20 cellular contexts compared by ENCODE assay signal in the genomic region with DNA sequence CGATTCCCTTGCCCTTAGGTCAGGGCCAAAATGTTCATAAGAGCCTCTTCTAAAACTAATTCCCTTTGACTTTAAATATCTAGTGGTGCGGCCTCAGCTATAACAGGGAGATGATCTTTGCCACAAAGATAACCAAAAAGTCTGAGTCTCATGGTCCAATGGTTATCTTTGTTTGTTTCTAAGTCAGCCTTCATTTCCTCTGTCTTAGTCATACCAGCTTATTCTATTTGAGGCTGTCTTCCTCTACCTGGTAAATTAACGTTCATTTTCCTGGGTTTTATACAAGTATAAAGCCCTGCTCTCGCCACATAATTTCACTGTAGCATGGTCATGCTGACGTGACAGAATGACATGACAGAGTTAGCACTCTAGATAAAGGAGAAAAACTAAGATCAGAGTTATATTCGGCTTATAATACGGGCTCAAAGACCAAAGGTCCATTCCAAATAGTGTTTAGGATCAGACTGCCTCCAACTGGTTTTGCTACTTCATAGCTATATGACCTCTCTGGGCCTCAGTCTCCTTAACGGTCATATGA. TPM values are rescaled to one million over a fixed set of nuclear protein-coding genes. Genes with fewer than 3 reads are reported as not detected.
A peak's percentile ranks its signal among the peaks of the same experiment; 100 is the strongest.
DNase-seq lines count a peak whose midpoint lies in the region; ATAC-seq and TF ChIP-seq lines count a peak whose summit lies in the region.
"Had no signal": no experiment of that assay in that cellular context is flagged by ENCODE, and none has a peak within 500 bp of the region (broad histone marks: within the 10 kb centered on the region; RNA-seq: fewer than 3 reads in every experiment).

No MANE protein-coding gene starts in this region.

- peaks cover 3% of the 10 kb centered on the region; the same call in 1 of the 2 replicates for H3K4me1 ChIP-seq in H9 (ENCODE audit: insufficient read depth, low read length)
- H3K4me1 ChIP-seq: esophagus muscularis mucosa, SJSA1, thyroid gland had no signal

- DNase-seq in neural crest cell (ENCODE audit: low read depth, low spot score), result no peak
- DNase-seq in activated CD8-positive, alpha-beta memory T cell treated with anti-CD3 and anti-CD28 coated beads, Interleukin-2, amount 50 U/mL, for 4 hours, result no peak
- DNase-seq in H9, result no peak
- DNase-seq in T-helper 2 cell treated with Interferon-gamma antibody and Interleukin-4, amounts not matched to agents 5 μg/mL and 100 μg/mL, for 36 hours (ENCODE audit: low spot score), result no peak
- DNase-seq: activated effector memory CD4-positive, alpha-beta T cell treated with Interleukin-2 at 50 U/mL for 16 hours; Calu3; natural killer cell; NCI-H2107; NCI-H524 treated with DMSO at 0.1 percent for 48 hours; thyroid gland had no signal

- no peak overlapping the region for H2AK5ac ChIP-seq in H9 (ENCODE audit: insufficient read length, low read length)

- no peak overlapping the region for H2AFZ ChIP-seq in H9 (ENCODE audit: low read length)
- H2AFZ ChIP-seq: GM23338 had no signal

- no peak overlapping the region for H3T11ph ChIP-seq in H9 (ENCODE audit: low read length)

- no peak overlapping the region for H2BK12ac ChIP-seq in H9 (ENCODE audit: insufficient read length, low read depth, low read length)

- no peaks in the 10 kb centered on the region for H3K79me2 ChIP-seq in H9 (ENCODE audit: insufficient read depth, low read length)

- no peaks in the 10 kb centered on the region for H3K79me1 ChIP-seq in H9 (ENCODE audit: insufficient read depth, low read depth, low read length, poor library complexity, severe bottlenecking)

- H3K9ac ChIP-seq in H9 (ENCODE audit: extremely low read depth, insufficient read length, low read length), result no peak overlapping the region

- H3K18ac ChIP-seq in H9 (ENCODE audit: insufficient read length, low read depth, low read length), result no peak overlapping the region

- H3K23ac ChIP-seq in H9 (ENCODE audit: insufficient read length, low read depth, low read length), result no peak overlapping the region

- no peak overlapping the region for H4K8ac ChIP-seq in H9 (replicated peaks; ENCODE audit: insufficient read length, low read depth, low read length)

- no peaks in the 10 kb centered on the region for H3K23me2 ChIP-seq in H9 (ENCODE audit: insufficient read length, low read depth, low read length, poor library complexity, severe bottlenecking)

- no peak overlapping the region for H3K14ac ChIP-seq in H9 (ENCODE audit: insufficient read depth, low read length)

- H3K27ac Mint-ChIP-seq in IgD-negative memory B cell (peak overlapping the region; percentile 15 to 87 (median 79)), neural crest cell (ENCODE audit: unreplicated experiment) (peak overlapping the region; percentile 3), H9 (no peak overlapping the region)
- no peak overlapping the region for H3K27ac Mint-ChIP-seq in T-helper 2 cell treated with Interferon-gamma antibody and Interleukin-4, amounts not matched to agents 5 μg/mL and 100 μg/mL, for 36 hours
- H3K27ac Mint-ChIP-seq: GM23338, natural killer cell, progenitor cell of endocrine pancreas had no signal

- no peak overlapping the region for H3K4me2 ChIP-seq in H9 (ENCODE audit: insufficient read depth, insufficient read length, low read length)
- H3K4me2 ChIP-seq: GM23338, smooth muscle cell had no signal

- ATAC-seq in GM18861 (IDR thresholded peaks at IDR 0.05; ENCODE audit: unreplicated experiment) (peak; percentile 70), HG02852 (IDR thresholded peaks at IDR 0.05; ENCODE audit: unreplicated experiment) (peak; percentile 75), GM21825 (IDR thresholded peaks at IDR 0.05; ENCODE audit: unreplicated experiment) (no peak)
- ATAC-seq: GM23338, natural killer cell had no signal

- H4K20me1 ChIP-seq in H9 (ENCODE audit: control insufficient read depth, insufficient read depth, insufficient read length), result no peaks in the 10 kb centered on the region

- H3K27me3 ChIP-seq in H9 (ENCODE audit: insufficient read depth, low read length), result no peaks in the 10 kb centered on the region
- H3K27me3 ChIP-seq: cardiac muscle cell, esophagus muscularis mucosa, SJSA1, thyroid gland had no signal

- H3K27ac ChIP-seq in H9 (ENCODE audit: insufficient read length, low read depth, low read length), result no peak overlapping the region
- H3K27ac ChIP-seq: cardiac muscle cell, esophagus muscularis mucosa, SJSA1, thyroid gland had no signal

- H4K91ac ChIP-seq in H9 (ENCODE audit: insufficient read length, low read depth, low read length), result no peak overlapping the region

- H3K4me3 Mint-ChIP-seq in IgD-negative memory B cell, result peak overlapping the region in 3 of 4 donors; percentile 6 to 61 (median 49)
- no peak overlapping the region for H3K4me3 Mint-ChIP-seq in neural crest cell
- H3K4me3 Mint-ChIP-seq in H9, result no peak overlapping the region
- no peak overlapping the region for H3K4me3 Mint-ChIP-seq in T-helper 2 cell treated with Interferon-gamma antibody and Interleukin-4, amounts not matched to agents 5 μg/mL and 100 μg/mL, for 36 hours
- H3K4me3 Mint-ChIP-seq: GM23338, natural killer cell had no signal

- peaks cover 9% of the 10 kb centered on the region for H3K36me3 Mint-ChIP-seq in IgD-negative memory B cell
- H3K36me3 Mint-ChIP-seq in neural crest cell (ENCODE audit: low read depth), result peaks cover 3% of the 10 kb centered on the region
- peaks cover 0 to 12% (median 1%) of the 10 kb centered on the region in 3 experiments; a peak in 4 of 7 replicates for H3K36me3 Mint-ChIP-seq in H9 (ENCODE audit: insufficient read depth in 1 of 3, low read depth in 3 of 3)
- H3K36me3 Mint-ChIP-seq in T-helper 2 cell treated with Interferon-gamma antibody and Interleukin-4, amounts not matched to agents 5 μg/mL and 100 μg/mL, for 36 hours (ENCODE audit: low read depth), result no peaks in the 10 kb centered on the region
- H3K36me3 Mint-ChIP-seq: natural killer cell had no signal

- H3K4me1 Mint-ChIP-seq in IgD-negative memory B cell, result peaks cover 43 to 54% (median 51%) of the 10 kb centered on the region in 3 donors
- peaks cover 12% of the 10 kb centered on the region for H3K4me1 Mint-ChIP-seq in neural crest cell
- peaks cover 22 to 23% of the 10 kb centered on the region in 2 experiments for H3K4me1 Mint-ChIP-seq in H9
- peaks cover 24% of the 10 kb centered on the region for H3K4me1 Mint-ChIP-seq in T-helper 2 cell treated with Interferon-gamma antibody and Interleukin-4, amounts not matched to agents 5 μg/mL and 100 μg/mL, for 36 hours (ENCODE audit: low read depth)
- H3K4me1 Mint-ChIP-seq: natural killer cell had no signal

- no peak overlapping the region for H3K4ac ChIP-seq in H9 (ENCODE audit: low read depth, low read length)

- H2BK5ac ChIP-seq in H9 (ENCODE audit: insufficient read length, low read length), result no peak overlapping the region

- H2BK15ac ChIP-seq in H9 (ENCODE audit: low read depth, low read length), result no peak overlapping the region

- H2BK120ac ChIP-seq in H9 (ENCODE audit: low read depth, low read length, poor library complexity, severe bottlenecking), result no peak overlapping the region

- H3K27me3 Mint-ChIP-seq in IgD-negative memory B cell (no peaks in the 10 kb centered on the region), neural crest cell (ENCODE audit: low read depth) (no peaks in the 10 kb centered on the region), H9 (ENCODE audit: low read depth) (no peaks in the 10 kb centered on the region; the same call in 1 of the 2 replicates)
- H3K27me3 Mint-ChIP-seq in T-helper 2 cell treated with Interferon-gamma antibody and Interleukin-4, amounts not matched to agents 5 μg/mL and 100 μg/mL, for 36 hours (ENCODE audit: low read depth), result peaks cover 3% of the 10 kb centered on the region

- no peak overlapping the region for H3K56ac ChIP-seq in H9 (ENCODE audit: insufficient read length, low read depth, low read length)

- no peak overlapping the region for H4K5ac ChIP-seq in H9 (ENCODE audit: insufficient read length, low read depth, low read length)

- H3K9me3 Mint-ChIP-seq in IgD-negative memory B cell (peaks cover 0 to 4% (median under 1%) of the 10 kb centered on the region in 3 donors), neural crest cell (no peaks in the 10 kb centered on the region), H9 (peaks cover 9 to 10% of the 10 kb centered on the region in 2 experiments; a peak in 4 of 5 replicates)
- peaks cover 12% of the 10 kb centered on the region for H3K9me3 Mint-ChIP-seq in T-helper 2 cell treated with Interferon-gamma antibody and Interleukin-4, amounts not matched to agents 5 μg/mL and 100 μg/mL, for 36 hours
- H3K9me3 Mint-ChIP-seq: natural killer cell had no signal

- TF ChIP-seq CTCF in neural crest cell (conservative IDR thresholded peaks at IDR 0.05) (no peak), H9 (conservative IDR thresholded peaks at IDR 0.05) (no peak)

- no CpG with 5 or more reads among the region's 8 CpGs for WGBS in H9 (ENCODE audit: extremely low coverage, insufficient read length, low lambda C conversion rate)

- no peak overlapping the region for H2BK20ac ChIP-seq in H9 (ENCODE audit: low read depth, low read length, poor library complexity, severe bottlenecking)

- no peaks in the 10 kb centered on the region for H3K9me3 ChIP-seq in H9 (ENCODE audit: control insufficient read depth, low read depth, low read length)
- H3K9me3 ChIP-seq: SJSA1, thyroid gland had no signal

RNA-seq across cellular contexts. Expression of a gene that starts 18.4 kb away (rescaled TPM):
- 27.7 TPM for polyA plus RNA-seq in IgD-negative memory B cell
- total RNA-seq in neural crest cell, result 0.27 and 0.56 TPM in 2 replicates
- total RNA-seq in H9 (2021), result 2.1 and 2.6 TPM in 2 replicates
- total RNA-seq: cardiac muscle cell had no signal
- polyA plus RNA-seq: cardiac muscle cell had no signal

RNA-seq across cellular contexts. Expression of a gene that starts 18.9 kb away (rescaled TPM):
- polyA plus RNA-seq in IgD-negative memory B cell, result 126 TPM
- total RNA-seq in neural crest cell (18.7 and 20.4 TPM in 2 replicates), H9 (2021) (42.7 and 46.7 TPM in 2 replicates)

Comparison
In these comparisons a context has a peak if more than half of its experiments do, and no peak if none do; other contexts are left out.
1. H3K27ac Mint-ChIP-seq: peak in IgD-negative memory B cell (3 of 3) and neural crest cell (single experiment); none in H9 (0 of 3) and T-helper 2 cell treated with Interferon-gamma antibody and Interleukin-4, amounts not matched to agents 5 μg/mL and 100 μg/mL, for 36 hours (single experiment).
2. H3K4me3 Mint-ChIP-seq: peak in IgD-negative memory B cell (3 of 4); none in neural crest cell (single experiment), H9 (0 of 2) and T-helper 2 cell treated with Interferon-gamma antibody and Interleukin-4, amounts not matched to agents 5 μg/mL and 100 μg/mL, for 36 hours (single experiment).